Comparison of ENCODE assay signal across 8 cellular contexts in the genomic region with DNA sequence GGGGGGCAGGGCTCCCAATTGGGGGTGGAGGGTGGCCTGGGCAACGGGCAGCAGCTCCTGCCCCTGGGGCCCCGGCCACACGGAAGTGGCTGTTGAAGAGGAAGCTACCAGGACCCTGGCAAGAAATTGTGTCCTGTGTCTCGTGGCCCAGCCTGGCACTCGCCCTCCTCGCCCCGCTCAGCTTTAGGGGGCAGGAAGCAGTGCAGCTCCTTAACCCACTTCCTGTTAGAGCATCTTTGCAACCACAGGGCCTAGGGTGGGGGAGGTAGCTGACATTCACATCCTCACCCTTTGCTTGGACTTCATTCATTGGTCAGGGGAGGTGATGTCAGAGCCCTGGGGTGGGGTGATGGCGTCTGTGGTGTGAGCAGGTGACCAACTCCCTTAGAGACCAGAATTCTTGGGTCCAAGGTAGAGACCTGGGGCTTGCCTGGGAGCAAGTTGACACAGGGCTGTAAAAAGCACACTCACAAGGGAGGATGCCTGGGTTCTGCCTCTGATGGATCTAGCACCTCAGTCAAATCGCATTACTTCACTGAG. TPM values are rescaled to one million over a fixed set of nuclear protein-coding genes. Genes with fewer than 3 reads are reported as not detected.
A peak's percentile ranks its signal among the peaks of the same experiment; 100 is the strongest.
DNase-seq lines count a peak whose midpoint lies in the region; ATAC-seq and TF ChIP-seq lines count a peak whose summit lies in the region.

A gene with protein sequence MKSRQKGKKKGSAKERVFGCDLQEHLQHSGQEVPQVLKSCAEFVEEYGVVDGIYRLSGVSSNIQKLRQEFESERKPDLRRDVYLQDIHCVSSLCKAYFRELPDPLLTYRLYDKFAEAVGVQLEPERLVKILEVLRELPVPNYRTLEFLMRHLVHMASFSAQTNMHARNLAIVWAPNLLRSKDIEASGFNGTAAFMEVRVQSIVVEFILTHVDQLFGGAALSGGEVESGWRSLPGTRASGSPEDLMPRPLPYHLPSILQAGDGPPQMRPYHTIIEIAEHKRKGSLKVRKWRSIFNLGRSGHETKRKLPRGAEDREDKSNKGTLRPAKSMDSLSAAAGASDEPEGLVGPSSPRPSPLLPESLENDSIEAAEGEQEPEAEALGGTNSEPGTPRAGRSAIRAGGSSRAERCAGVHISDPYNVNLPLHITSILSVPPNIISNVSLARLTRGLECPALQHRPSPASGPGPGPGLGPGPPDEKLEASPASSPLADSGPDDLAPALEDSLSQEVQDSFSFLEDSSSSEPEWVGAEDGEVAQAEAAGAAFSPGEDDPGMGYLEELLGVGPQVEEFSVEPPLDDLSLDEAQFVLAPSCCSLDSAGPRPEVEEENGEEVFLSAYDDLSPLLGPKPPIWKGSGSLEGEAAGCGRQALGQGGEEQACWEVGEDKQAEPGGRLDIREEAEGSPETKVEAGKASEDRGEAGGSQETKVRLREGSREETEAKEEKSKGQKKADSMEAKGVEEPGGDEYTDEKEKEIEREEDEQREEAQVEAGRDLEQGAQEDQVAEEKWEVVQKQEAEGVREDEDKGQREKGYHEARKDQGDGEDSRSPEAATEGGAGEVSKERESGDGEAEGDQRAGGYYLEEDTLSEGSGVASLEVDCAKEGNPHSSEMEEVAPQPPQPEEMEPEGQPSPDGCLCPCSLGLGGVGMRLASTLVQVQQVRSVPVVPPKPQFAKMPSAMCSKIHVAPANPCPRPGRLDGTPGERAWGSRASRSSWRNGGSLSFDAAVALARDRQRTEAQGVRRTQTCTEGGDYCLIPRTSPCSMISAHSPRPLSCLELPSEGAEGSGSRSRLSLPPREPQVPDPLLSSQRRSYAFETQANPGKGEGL (minus strand): TSS at position 161 of the 540 bp plus-strand sequence. CDS start 267 bp downstream, outside the sequence.

- H3K9ac ChIP-seq in mucosa of rectum (ENCODE audit: low read depth in 1 of 2, low read length in 2 of 2): peak within 1 kb of the TSS; percentile 33 to 68

- DNase-seq in T-helper 1 cell (peak; percentile 56 to 98 (median 69)), kidney glomerular epithelial cell (lab: John Stamatoyannopoulos, UW) (no peak), retina (no peak)
- peak; percentile 78 to 91 for DNase-seq in activated naive CD4-positive, alpha-beta T cell treated with anti-CD3 and anti-CD28 coated beads, Interleukin-2, amount 50 U/mL, for 72 hours (ENCODE audit: low spot score in 2 of 2)
- peak; percentile 87 for DNase-seq in stimulated activated naive B cell treated with anti-CD40 and anti-IgM and Interleukin-4, amounts not matched to agents 10 μg/mL and 1 μg/mL and 100 μg/mL, for 72 hours

- H3K9me3 ChIP-seq in mucosa of rectum (ENCODE audit: control insufficient read depth in 2 of 2, low read length in 2 of 2): no peaks in the 10 kb centered on the region

- no peaks in the 10 kb centered on the region for H3K27me3 Mint-ChIP-seq in stimulated activated naive B cell treated with anti-CD40 and anti-IgM and Interleukin-4, amounts not matched to agents 10 μg/mL and 1 μg/mL and 100 μg/mL, for 72 hours

- peak within 1 kb of the TSS; percentile 90 to 97 for H3K4me3 Mint-ChIP-seq in stimulated activated naive B cell treated with anti-CD40 and anti-IgM and Interleukin-4, amounts not matched to agents 10 μg/mL and 1 μg/mL and 100 μg/mL, for 72 hours

- H3K27ac ChIP-seq in mucosa of rectum (ENCODE audit: low read depth in 2 of 2, low read length in 2 of 2): peak within 1 kb of the TSS; percentile 64 to 90

- H3K4me1 ChIP-seq in mucosa of rectum (ENCODE audit: control insufficient read depth in 2 of 2, insufficient read depth in 2 of 2, low read length in 2 of 2): peaks cover 6 to 8% of the 10 kb centered on the region in 2 donors

- TF ChIP-seq POLR2A in GM18526 (IDR thresholded peaks at IDR 0.05; ENCODE audit: extremely low read depth, insufficient read length): peak; percentile 87

- ATAC-seq in HG03025 (IDR thresholded peaks at IDR 0.05; ENCODE audit: low FRiP score, unreplicated experiment): peak; percentile 80
- peak; percentile 82 to 83 for ATAC-seq in activated naive CD4-positive, alpha-beta T cell treated with anti-CD3 and anti-CD28 coated beads, Interleukin-2, amount 50 U/mL, for 72 hours
- peak; percentile 89 to 90 for ATAC-seq in stimulated activated naive B cell treated with anti-CD40 and anti-IgM and Interleukin-4, amounts not matched to agents 10 μg/mL and 1 μg/mL and 100 μg/mL, for 72 hours (replicated peaks)

- no peaks in the 10 kb centered on the region for H3K9me3 Mint-ChIP-seq in activated naive CD4-positive, alpha-beta T cell treated with anti-CD3 and anti-CD28 coated beads, Interleukin-2, amount 50 U/mL, for 72 hours
- no peaks in the 10 kb centered on the region for H3K9me3 Mint-ChIP-seq in stimulated activated naive B cell treated with anti-CD40 and anti-IgM and Interleukin-4, amounts not matched to agents 10 μg/mL and 1 μg/mL and 100 μg/mL, for 72 hours

- peak within 1 kb of the TSS; percentile 95 to 97 for H3K27ac Mint-ChIP-seq in activated naive CD4-positive, alpha-beta T cell treated with anti-CD3 and anti-CD28 coated beads, Interleukin-2, amount 50 U/mL, for 72 hours
- H3K27ac Mint-ChIP-seq in stimulated activated naive B cell treated with anti-CD40 and anti-IgM and Interleukin-4, amounts not matched to agents 10 μg/mL and 1 μg/mL and 100 μg/mL, for 72 hours: peak within 1 kb of the TSS; percentile 94

- peaks cover 0 to under 1% of the 10 kb centered on the region in 2 donors for H3K36me3 ChIP-seq in mucosa of rectum (ENCODE audit: control insufficient read depth in 2 of 2, insufficient read depth in 2 of 2, low read length in 2 of 2)

- peak within 1 kb of the TSS; percentile 59 to 75 for H3K4me3 ChIP-seq in mucosa of rectum (ENCODE audit: low read length in 2 of 2)

- peaks cover 30 to 58% of the 10 kb centered on the region in 2 donors for H3K4me1 Mint-ChIP-seq in stimulated activated naive B cell treated with anti-CD40 and anti-IgM and Interleukin-4, amounts not matched to agents 10 μg/mL and 1 μg/mL and 100 μg/mL, for 72 hours

- H3K36me3 Mint-ChIP-seq in activated naive CD4-positive, alpha-beta T cell treated with anti-CD3 and anti-CD28 coated beads, Interleukin-2, amount 50 U/mL, for 72 hours: peaks cover 30 to 40% of the 10 kb centered on the region in 2 donors
- H3K36me3 Mint-ChIP-seq in stimulated activated naive B cell treated with anti-CD40 and anti-IgM and Interleukin-4, amounts not matched to agents 10 μg/mL and 1 μg/mL and 100 μg/mL, for 72 hours: peaks cover 28 to 34% of the 10 kb centered on the region in 2 donors

- no peaks in the 10 kb centered on the region for H3K27me3 ChIP-seq in mucosa of rectum (ENCODE audit: control insufficient read depth in 2 of 2, insufficient read depth in 2 of 2, low read length in 2 of 2)

RNA-seq across cellular contexts. Expression of the gene that starts here (rescaled TPM):
- total RNA-seq in activated naive CD4-positive, alpha-beta T cell treated with anti-CD3 and anti-CD28 coated beads, Interleukin-2, amount 50 U/mL, for 72 hours: 100 to 1,000 TPM; 116 to 180 TPM

Comparison
In these comparisons a context has a peak if more than half of its experiments do, and no peak if none do; other contexts are left out.
1. DNase-seq: peak in T-helper 1 cell (5 of 5), activated naive CD4-positive, alpha-beta T cell treated with anti-CD3 and anti-CD28 coated beads, Interleukin-2, amount 50 U/mL, for 72 hours (2 of 2) and stimulated activated naive B cell treated with anti-CD40 and anti-IgM and Interleukin-4, amounts not matched to agents 10 μg/mL and 1 μg/mL and 100 μg/mL, for 72 hours (single experiment); none in kidney glomerular epithelial cell (single experiment) and retina (single experiment).
2. Peak in every context shown above with its lines, with median percentiles within 50 percentile points of each other: ATAC-seq.